Comparison of ENCODE assay signal across 32 cellular contexts in genomic region chr3:46595819-46596218, GRCh38. TPM values are rescaled to one million over a fixed set of nuclear protein-coding genes. Genes with fewer than 3 reads are reported as not detected.
"Had no signal": no experiment of that assay in that cellular context is flagged by ENCODE, and none has a peak within 500 bp of the region (broad histone marks: within the 10 kb centered on the region; RNA-seq: fewer than 3 reads in every experiment).

No MANE protein-coding gene starts in this region.

- DNase-seq: dermis blood vessel endothelial cell; dorsolateral prefrontal cortex; effector CD4-positive, alpha-beta T cell; effector memory CD4-positive, alpha-beta T cell; foreskin fibroblast; foreskin melanocyte; gastrocnemius medialis; glutamatergic neuron; head of caudate nucleus; heart right ventricle; hippocampal formation; left cardiac atrium; left lung; left ventricle myocardium superior; lower lobe of right lung; mesenchymal stem cell; mucosa of descending colon; naive B cell; naive thymus-derived CD8-positive, alpha-beta T cell had no signal

- H3K27me3 ChIP-seq: dorsolateral prefrontal cortex, esophagus muscularis mucosa, gastrocnemius medialis, heart right ventricle, left lung had no signal

- FAIRE-seq: endothelial cell of umbilical vein, islet of Langerhans, keratinocyte had no signal

- ATAC-seq: gastrocnemius medialis; heart right ventricle; left cardiac atrium; left lung; left ventricle myocardium superior; lower lobe of right lung; mucosa of descending colon; naive thymus-derived CD8-positive, alpha-beta T cell had no signal

- H3K4me1 ChIP-seq: esophagus muscularis mucosa, gastrocnemius medialis, heart right ventricle, left lung, lower lobe of right lung had no signal

- H3K36me3 ChIP-seq: esophagus muscularis mucosa, gastrocnemius medialis, heart right ventricle, left lung, lower lobe of right lung had no signal

- H3K4me3 ChIP-seq: coronary artery, dorsolateral prefrontal cortex, esophagus muscularis mucosa, gastrocnemius medialis, heart right ventricle, left lung, lower lobe of right lung, mucosa of descending colon had no signal

- H3K27ac ChIP-seq: coronary artery, dorsolateral prefrontal cortex, esophagus muscularis mucosa, gastrocnemius medialis, heart right ventricle, left lung, lower lobe of right lung had no signal

- H3K9me3 ChIP-seq: esophagus muscularis mucosa, gastrocnemius medialis, left lung, lower lobe of right lung, mucosa of descending colon had no signal

RNA-seq across cellular contexts. Expression of gene FAM240A, which starts 16.5 kb away (rescaled TPM):
- total RNA-seq: dermis blood vessel endothelial cell; endothelial cell of umbilical vein; epithelial cell of proximal tubule; esophagus muscularis mucosa; glomerular endothelial cell; kidney epithelial cell; left cardiac atrium; left lung; left ventricle myocardium superior; lower lobe of right lung; lung microvascular endothelial cell; mesenteric fat pad; mesothelial cell of epicardium; mucosa of descending colon; myocyte; naive thymus-derived CD8-positive, alpha-beta T cell had no signal
- polyA plus RNA-seq: endothelial cell of umbilical vein; esophagus; heart right ventricle; keratinocyte; naive thymus-derived CD8-positive, alpha-beta T cell had no signal

RNA-seq across cellular contexts. Expression of gene LRRC2, which starts 29.7 kb away (rescaled TPM):
- total RNA-seq: epithelial cell of proximal tubule had no signal
- polyA plus RNA-seq: naive thymus-derived CD8-positive, alpha-beta T cell had no signal
